In the genomic region with DNA sequence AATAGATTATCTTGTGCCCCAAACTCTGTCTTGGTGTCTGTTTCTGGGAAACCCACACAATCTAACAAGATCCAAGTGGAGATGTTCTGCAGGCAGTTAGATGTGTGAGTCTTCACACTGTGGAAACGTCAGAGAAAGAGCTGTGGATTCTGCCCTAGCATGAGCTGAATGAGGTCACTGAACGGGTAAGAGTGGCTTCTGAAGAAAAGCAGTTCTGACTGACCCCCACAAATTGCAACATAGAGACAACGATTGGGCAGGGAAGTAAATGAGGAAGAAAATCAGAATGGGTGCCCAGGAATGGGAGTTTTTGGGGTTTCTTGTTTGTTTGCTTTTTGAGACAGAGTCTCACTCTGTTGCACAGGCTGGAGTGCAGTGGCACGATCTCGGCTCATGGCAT, we compare ENCODE assay signal across 31 cellular contexts. TPM values are rescaled to one million over a fixed set of nuclear protein-coding genes. Genes with fewer than 3 reads are reported as not detected.
DNase-seq lines count a peak whose midpoint lies in the region; ATAC-seq and TF ChIP-seq lines count a peak whose summit lies in the region.
"Had no signal": no experiment of that assay in that cellular context is flagged by ENCODE, and none has a peak within 500 bp of the region (broad histone marks: within the 10 kb centered on the region; RNA-seq: fewer than 3 reads in every experiment).

No MANE protein-coding gene starts in this region.

- POLR2A ChIA-PET in PC-9 (lab: Charles Lee; ENCODE audit: unreplicated experiment), result no interaction called here

- H3K9me2 ChIP-seq in PC-9 (ENCODE audit: insufficient read depth), result no peaks in the 10 kb centered on the region

- H3K36me3 ChIP-seq in PC-9 (ENCODE audit: low read depth) (no peaks in the 10 kb centered on the region), left lung (peaks cover 0 to 27% of the 10 kb centered on the region in 2 donors), upper lobe of right lung (peaks cover 19% of the 10 kb centered on the region)
- H3K36me3 ChIP-seq: ovary had no signal

- no peak for TF ChIP-seq CTCF in PC-9 (conservative IDR thresholded peaks at IDR 0.05)
- no peak for TF ChIP-seq CTCF in left lung (IDR thresholded peaks at IDR 0.05)
- TF ChIP-seq CTCF in upper lobe of right lung (IDR thresholded peaks at IDR 0.05), result no peak

- TSS peak; percentile 10 for BruUV-seq in PC-9 (replicated peaks; lab: Mats Ljungman, UMichigan)

- H3K4me1 ChIP-seq in PC-9 (replicated peaks; ENCODE audit: insufficient read depth) (peaks cover 12% of the 10 kb centered on the region), left lung (peaks cover 0 to 21% of the 10 kb centered on the region in 2 donors), upper lobe of right lung (no peaks in the 10 kb centered on the region)
- H3K4me1 ChIP-seq: esophagus muscularis mucosa, foreskin keratinocyte, tibial nerve had no signal

- H3K79me2 ChIP-seq in PC-9 (ENCODE audit: low read depth), result no peaks in the 10 kb centered on the region

- DNase-seq in Right ventricle myocardium superior (no peak), cardiac septum (ENCODE audit: low spot score) (no peak), PC-9 (no peak), left lung (no peak), upper lobe of right lung (no peak), DMS79 treated with DMSO at 0.1 percent for 48 hours (lab: John Stamatoyannopoulos, UW) (no peak)
- no peak for DNase-seq in activated effector memory CD4-positive, alpha-beta T cell treated with Interleukin-2 at 50 U/mL for 16 hours
- DNase-seq: activated CD4-positive, alpha-beta T cell treated with anti-CD3 and anti-CD28 coated beads for 1 hour; activated CD8-positive, alpha-beta T cell treated with anti-CD3 and anti-CD28 coated beads for 36 hours; anterior cingulate cortex; DMS53; foreskin keratinocyte; GDM1; H9; left cardiac atrium; MG63; midbrain; naive thymus-derived CD8-positive, alpha-beta T cell; NCI-H146; NCI-H2107; NCI-H446; NCI-H774; ovary; stimulated activated CD4-positive, alpha-beta T cell treated with anti-CD3 and anti-CD28 coated beads, Interleukin-2, amount 100 ng/mL, for 24 hours had no signal

- intact Hi-C loops in Right ventricle myocardium superior (cut with DNase I), result no loop called here
- intact Hi-C loops in cardiac septum (cut with DNase I), result no loop called here
- intact Hi-C loops in PC-9 (cut with micrococcal nuclease; ENCODE audit: unreplicated experiment), result no loop called here
- intact Hi-C loops in left lung (cut with DNase I), result no loop called here
- intact Hi-C loops in upper lobe of right lung (cut with DNase I), result no loop called here

- H3K27ac ChIP-seq in PC-9 (no peak overlapping the region), left lung (peak overlapping the region in 1 of 2 donors; percentile 62), upper lobe of right lung (no peak overlapping the region)
- H3K27ac ChIP-seq: esophagus muscularis mucosa, foreskin keratinocyte, ovary, SJSA1, tibial nerve had no signal

- H2AFZ ChIP-seq in PC-9, result no peak overlapping the region

- no peak overlapping the region for H3K4me2 ChIP-seq in PC-9

- H3K9me3 ChIP-seq in PC-9 (ENCODE audit: insufficient read depth, low read depth), result no peaks in the 10 kb centered on the region
- H3K9me3 ChIP-seq in left lung, result no peaks in the 10 kb centered on the region
- no peaks in the 10 kb centered on the region for H3K9me3 ChIP-seq in upper lobe of right lung
- H3K9me3 ChIP-seq: esophagus muscularis mucosa, MG63, ovary, SJSA1, tibial nerve had no signal

- ATAC-seq in Right ventricle myocardium superior (ENCODE audit: poor library complexity), result peak; percentile 57
- peak; percentile 50 for ATAC-seq in left lung
- ATAC-seq in upper lobe of right lung, result peak; percentile 62
- no peak for ATAC-seq in HG02840 (IDR thresholded peaks at IDR 0.05; ENCODE audit: low FRiP score, unreplicated experiment)
- ATAC-seq: activated CD8-positive, alpha-beta T cell treated with anti-CD3 and anti-CD28 coated beads for 36 hours; activated T-helper 17 cell treated with anti-CD3 and anti-CD28 coated beads, Interleukin-2, amount 50 U/mL, for 72 hours; foreskin keratinocyte; naive thymus-derived CD8-positive, alpha-beta T cell; Panc1 had no signal

- CTCF ChIA-PET in PC-9 (lab: Charles Lee), result no interaction called here

- H3F3A ChIP-seq in PC-9 (ENCODE audit: insufficient read depth, low read depth), result peaks cover 6% of the 10 kb centered on the region

- H3K27me3 ChIP-seq in PC-9 (ENCODE audit: insufficient read depth, low read depth) (no peaks in the 10 kb centered on the region), left lung (no peaks in the 10 kb centered on the region), upper lobe of right lung (no peaks in the 10 kb centered on the region)
- H3K27me3 ChIP-seq: esophagus muscularis mucosa, foreskin keratinocyte, MG63, ovary, SJSA1, tibial nerve had no signal

- no peaks in the 10 kb centered on the region for H4K20me1 ChIP-seq in PC-9 (ENCODE audit: insufficient read depth)

- H3K4me3 ChIP-seq in PC-9 (no peak overlapping the region), left lung (no peak overlapping the region), upper lobe of right lung (no peak overlapping the region)
- H3K4me3 ChIP-seq: coronary artery, esophagus muscularis mucosa, MG63, ovary, SJSA1, tibial nerve had no signal

RNA-seq across cellular contexts. Expression of gene RPL37A, which starts 12.9 kb away (rescaled TPM):
- total RNA-seq in Right ventricle myocardium superior (1,979 TPM), cardiac septum (1,531 TPM), PC-9 (2021) (2,248 and 2,378 TPM in 2 replicates), left lung (1,000 to 10,000 TPM; 1,937 to 1,986 TPM), upper lobe of right lung (1,932 TPM)
